In the genomic region with DNA sequence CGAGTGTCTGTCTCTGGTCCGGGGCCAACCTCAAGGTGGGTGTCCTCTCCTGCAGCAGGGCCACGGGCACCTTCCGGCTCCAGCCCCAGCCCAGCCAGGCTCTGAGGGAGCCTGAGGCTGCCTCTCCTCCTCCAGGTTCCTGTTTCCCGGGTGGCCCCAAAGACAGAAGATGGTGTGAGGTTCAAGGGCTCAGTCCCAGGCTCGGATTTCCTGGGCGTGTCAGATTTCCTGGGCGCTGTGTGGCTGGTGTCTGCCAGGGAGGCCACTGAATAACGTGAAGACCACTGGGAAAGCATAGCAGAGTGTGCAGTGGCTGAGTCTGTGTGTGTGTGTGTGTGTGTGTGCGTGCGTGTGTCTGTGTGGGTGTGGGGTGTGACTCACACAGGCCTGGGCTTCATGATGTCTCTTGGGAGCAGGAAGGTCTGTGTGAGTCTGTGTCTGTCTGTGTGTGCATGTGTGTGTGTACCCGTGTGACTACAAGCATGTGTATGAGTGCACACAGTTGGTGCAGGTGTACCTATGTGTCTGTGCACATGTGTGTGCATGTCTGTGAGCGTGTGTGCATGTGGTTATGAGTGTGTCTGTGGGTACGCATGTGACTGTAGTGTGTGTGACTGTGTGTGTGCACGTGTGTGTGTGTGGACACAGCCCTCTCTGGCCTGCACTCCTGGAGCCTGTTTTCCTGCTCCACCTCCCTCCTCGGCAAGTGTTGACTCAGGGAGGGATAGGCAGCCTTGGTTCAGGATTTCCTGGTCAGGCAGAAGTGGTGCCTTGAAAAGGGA, we compare ENCODE assay signal across 1 cellular context.
TF ChIP-seq lines count a peak whose summit lies in the region.

No MANE protein-coding gene starts in this region.

TF ChIP-seq in HEK293, 187 proteins besides CTCF, POLR2A, EP300 and RAD21 (continued from another document and continues in another):
- TF ChIP-seq, protein P1, sequence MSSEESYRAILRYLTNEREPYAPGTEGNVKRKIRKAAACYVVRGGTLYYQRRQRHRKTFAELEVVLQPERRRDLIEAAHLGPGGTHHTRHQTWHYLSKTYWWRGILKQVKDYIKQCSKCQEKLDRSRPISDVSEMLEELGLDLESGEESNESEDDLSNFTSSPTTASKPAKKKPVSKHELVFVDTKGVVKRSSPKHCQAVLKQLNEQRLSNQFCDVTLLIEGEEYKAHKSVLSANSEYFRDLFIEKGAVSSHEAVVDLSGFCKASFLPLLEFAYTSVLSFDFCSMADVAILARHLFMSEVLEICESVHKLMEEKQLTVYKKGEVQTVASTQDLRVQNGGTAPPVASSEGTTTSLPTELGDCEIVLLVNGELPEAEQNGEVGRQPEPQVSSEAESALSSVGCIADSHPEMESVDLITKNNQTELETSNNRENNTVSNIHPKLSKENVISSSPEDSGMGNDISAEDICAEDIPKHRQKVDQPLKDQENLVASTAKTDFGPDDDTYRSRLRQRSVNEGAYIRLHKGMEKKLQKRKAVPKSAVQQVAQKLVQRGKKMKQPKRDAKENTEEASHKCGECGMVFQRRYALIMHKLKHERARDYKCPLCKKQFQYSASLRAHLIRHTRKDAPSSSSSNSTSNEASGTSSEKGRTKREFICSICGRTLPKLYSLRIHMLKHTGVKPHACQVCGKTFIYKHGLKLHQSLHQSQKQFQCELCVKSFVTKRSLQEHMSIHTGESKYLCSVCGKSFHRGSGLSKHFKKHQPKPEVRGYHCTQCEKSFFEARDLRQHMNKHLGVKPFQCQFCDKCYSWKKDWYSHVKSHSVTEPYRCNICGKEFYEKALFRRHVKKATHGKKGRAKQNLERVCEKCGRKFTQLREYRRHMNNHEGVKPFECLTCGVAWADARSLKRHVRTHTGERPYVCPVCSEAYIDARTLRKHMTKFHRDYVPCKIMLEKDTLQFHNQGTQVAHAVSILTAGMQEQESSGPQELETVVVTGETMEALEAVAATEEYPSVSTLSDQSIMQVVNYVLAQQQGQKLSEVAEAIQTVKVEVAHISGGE (tag by site-specific recombination; conservative IDR thresholded peaks at IDR 0.05; ENCODE audit: low read depth): no peak
- TF ChIP-seq ZNF544 (tag by site-specific recombination; IDR thresholded peaks at IDR 0.05): peak; percentile 57; the same call in 1 of the 2 replicates
- TF ChIP-seq GLI4 (tag by site-specific recombination; IDR thresholded peaks at IDR 0.05): peak; percentile 100
- TF ChIP-seq, protein P2, sequence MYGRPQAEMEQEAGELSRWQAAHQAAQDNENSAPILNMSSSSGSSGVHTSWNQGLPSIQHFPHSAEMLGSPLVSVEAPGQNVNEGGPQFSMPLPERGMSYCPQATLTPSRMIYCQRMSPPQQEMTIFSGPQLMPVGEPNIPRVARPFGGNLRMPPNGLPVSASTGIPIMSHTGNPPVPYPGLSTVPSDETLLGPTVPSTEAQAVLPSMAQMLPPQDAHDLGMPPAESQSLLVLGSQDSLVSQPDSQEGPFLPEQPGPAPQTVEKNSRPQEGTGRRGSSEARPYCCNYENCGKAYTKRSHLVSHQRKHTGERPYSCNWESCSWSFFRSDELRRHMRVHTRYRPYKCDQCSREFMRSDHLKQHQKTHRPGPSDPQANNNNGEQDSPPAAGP (tag by site-specific recombination; IDR thresholded peaks at IDR 0.05): peak; percentile 99
- no peak for TF ChIP-seq ZNF626 (tag by site-specific recombination; IDR thresholded peaks at IDR 0.05)
- peak; percentile 87 for TF ChIP-seq ZNF76 (tag by site-specific recombination; IDR thresholded peaks at IDR 0.05; ENCODE audit: borderline replicate concordance, low read depth)
- TF ChIP-seq, protein P3, sequence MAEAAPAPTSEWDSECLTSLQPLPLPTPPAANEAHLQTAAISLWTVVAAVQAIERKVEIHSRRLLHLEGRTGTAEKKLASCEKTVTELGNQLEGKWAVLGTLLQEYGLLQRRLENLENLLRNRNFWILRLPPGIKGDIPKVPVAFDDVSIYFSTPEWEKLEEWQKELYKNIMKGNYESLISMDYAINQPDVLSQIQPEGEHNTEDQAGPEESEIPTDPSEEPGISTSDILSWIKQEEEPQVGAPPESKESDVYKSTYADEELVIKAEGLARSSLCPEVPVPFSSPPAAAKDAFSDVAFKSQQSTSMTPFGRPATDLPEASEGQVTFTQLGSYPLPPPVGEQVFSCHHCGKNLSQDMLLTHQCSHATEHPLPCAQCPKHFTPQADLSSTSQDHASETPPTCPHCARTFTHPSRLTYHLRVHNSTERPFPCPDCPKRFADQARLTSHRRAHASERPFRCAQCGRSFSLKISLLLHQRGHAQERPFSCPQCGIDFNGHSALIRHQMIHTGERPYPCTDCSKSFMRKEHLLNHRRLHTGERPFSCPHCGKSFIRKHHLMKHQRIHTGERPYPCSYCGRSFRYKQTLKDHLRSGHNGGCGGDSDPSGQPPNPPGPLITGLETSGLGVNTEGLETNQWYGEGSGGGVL (tag by site-specific recombination; IDR thresholded peaks at IDR 0.05): peak; percentile 93
- TF ChIP-seq, protein P4, sequence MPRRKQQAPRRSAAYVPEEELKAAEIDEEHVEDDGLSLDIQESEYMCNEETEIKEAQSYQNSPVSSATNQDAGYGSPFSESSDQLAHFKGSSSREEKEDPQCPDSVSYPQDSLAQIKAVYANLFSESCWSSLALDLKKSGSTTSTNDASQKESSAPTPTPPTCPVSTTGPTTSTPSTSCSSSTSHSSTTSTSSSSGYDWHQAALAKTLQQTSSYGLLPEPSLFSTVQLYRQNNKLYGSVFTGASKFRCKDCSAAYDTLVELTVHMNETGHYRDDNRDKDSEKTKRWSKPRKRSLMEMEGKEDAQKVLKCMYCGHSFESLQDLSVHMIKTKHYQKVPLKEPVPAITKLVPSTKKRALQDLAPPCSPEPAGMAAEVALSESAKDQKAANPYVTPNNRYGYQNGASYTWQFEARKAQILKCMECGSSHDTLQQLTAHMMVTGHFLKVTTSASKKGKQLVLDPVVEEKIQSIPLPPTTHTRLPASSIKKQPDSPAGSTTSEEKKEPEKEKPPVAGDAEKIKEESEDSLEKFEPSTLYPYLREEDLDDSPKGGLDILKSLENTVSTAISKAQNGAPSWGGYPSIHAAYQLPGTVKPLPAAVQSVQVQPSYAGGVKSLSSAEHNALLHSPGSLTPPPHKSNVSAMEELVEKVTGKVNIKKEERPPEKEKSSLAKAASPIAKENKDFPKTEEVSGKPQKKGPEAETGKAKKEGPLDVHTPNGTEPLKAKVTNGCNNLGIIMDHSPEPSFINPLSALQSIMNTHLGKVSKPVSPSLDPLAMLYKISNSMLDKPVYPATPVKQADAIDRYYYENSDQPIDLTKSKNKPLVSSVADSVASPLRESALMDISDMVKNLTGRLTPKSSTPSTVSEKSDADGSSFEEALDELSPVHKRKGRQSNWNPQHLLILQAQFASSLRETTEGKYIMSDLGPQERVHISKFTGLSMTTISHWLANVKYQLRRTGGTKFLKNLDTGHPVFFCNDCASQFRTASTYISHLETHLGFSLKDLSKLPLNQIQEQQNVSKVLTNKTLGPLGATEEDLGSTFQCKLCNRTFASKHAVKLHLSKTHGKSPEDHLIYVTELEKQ (tag by site-specific recombination; IDR thresholded peaks at IDR 0.05; ENCODE audit: borderline replicate concordance): peak; percentile 74; the same call in 1 of the 2 replicates
- no peak for TF ChIP-seq ZNF292 (tag by site-specific recombination; IDR thresholded peaks at IDR 0.05; ENCODE audit: borderline replicate concordance, low read depth)
- peak; percentile 78 for TF ChIP-seq SCRT2 (tag by site-specific recombination; IDR thresholded peaks at IDR 0.05)
- peak; percentile 99 for TF ChIP-seq ZNF223 (tag by site-specific recombination; IDR thresholded peaks at IDR 0.05)
- TF ChIP-seq ZNF843 (tag by site-specific recombination; IDR thresholded peaks at IDR 0.05): peak; percentile 83
- TF ChIP-seq ZBTB20 (tag by site-specific recombination; IDR thresholded peaks at IDR 0.05): peak; percentile 94
- TF ChIP-seq, protein P5, sequence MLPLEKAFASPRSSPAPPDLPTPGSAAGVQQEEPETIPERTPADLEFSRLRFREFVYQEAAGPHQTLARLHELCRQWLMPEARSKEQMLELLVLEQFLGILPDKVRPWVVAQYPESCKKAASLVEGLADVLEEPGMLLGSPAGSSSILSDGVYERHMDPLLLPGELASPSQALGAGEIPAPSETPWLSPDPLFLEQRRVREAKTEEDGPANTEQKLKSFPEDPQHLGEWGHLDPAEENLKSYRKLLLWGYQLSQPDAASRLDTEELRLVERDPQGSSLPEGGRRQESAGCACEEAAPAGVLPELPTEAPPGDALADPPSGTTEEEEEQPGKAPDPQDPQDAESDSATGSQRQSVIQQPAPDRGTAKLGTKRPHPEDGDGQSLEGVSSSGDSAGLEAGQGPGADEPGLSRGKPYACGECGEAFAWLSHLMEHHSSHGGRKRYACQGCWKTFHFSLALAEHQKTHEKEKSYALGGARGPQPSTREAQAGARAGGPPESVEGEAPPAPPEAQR (tag by site-specific recombination; IDR thresholded peaks at IDR 0.05): peak; percentile 93
- TF ChIP-seq ZNF830 (tag by site-specific recombination; IDR thresholded peaks at IDR 0.05; ENCODE audit: low read depth): no peak
- TF ChIP-seq, protein P6, sequence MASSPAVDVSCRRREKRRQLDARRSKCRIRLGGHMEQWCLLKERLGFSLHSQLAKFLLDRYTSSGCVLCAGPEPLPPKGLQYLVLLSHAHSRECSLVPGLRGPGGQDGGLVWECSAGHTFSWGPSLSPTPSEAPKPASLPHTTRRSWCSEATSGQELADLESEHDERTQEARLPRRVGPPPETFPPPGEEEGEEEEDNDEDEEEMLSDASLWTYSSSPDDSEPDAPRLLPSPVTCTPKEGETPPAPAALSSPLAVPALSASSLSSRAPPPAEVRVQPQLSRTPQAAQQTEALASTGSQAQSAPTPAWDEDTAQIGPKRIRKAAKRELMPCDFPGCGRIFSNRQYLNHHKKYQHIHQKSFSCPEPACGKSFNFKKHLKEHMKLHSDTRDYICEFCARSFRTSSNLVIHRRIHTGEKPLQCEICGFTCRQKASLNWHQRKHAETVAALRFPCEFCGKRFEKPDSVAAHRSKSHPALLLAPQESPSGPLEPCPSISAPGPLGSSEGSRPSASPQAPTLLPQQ (tag by site-specific recombination; IDR thresholded peaks at IDR 0.05): peak; percentile 94
- TF ChIP-seq ZNF214 (tag by site-specific recombination; IDR thresholded peaks at IDR 0.05; ENCODE audit: borderline replicate concordance): no peak
- TF ChIP-seq ZNF366 (tag by site-specific recombination; conservative IDR thresholded peaks at IDR 0.05): peak; percentile 88
- no peak for TF ChIP-seq ZNF10 (tag by site-specific recombination; IDR thresholded peaks at IDR 0.05)
- 0 out of 2 replicates have a peak, but pooled peaks have one; percentile 35 for TF ChIP-seq ZNF175 (tag by site-specific recombination; IDR thresholded peaks at IDR 0.05)
- peak; percentile 99 for TF ChIP-seq ZNF473 (tag by site-specific recombination; IDR thresholded peaks at IDR 0.05)
- peak; percentile 53; the same call in 1 of the 2 replicates for TF ChIP-seq TRIM28 (IDR thresholded peaks at IDR 0.05; ENCODE audit: borderline replicate concordance, low read length)
- TF ChIP-seq ZNF335 (tag by site-specific recombination; conservative IDR thresholded peaks at IDR 0.05): peak; percentile 58
- peak; percentile 99 for TF ChIP-seq SALL2 (tag by site-specific recombination; IDR thresholded peaks at IDR 0.05; ENCODE audit: borderline replicate concordance)
- TF ChIP-seq KLF7 (tag by site-specific recombination; IDR thresholded peaks at IDR 0.05; ENCODE audit: borderline replicate concordance): peak; percentile 96
- peak; percentile 99; the same call in 1 of the 2 replicates for TF ChIP-seq ZNF155 (tag by site-specific recombination; IDR thresholded peaks at IDR 0.05)
- peak; percentile 80 for TF ChIP-seq ZNF169 (tag by site-specific recombination; IDR thresholded peaks at IDR 0.05)
- TF ChIP-seq HOXA7 (CRISPR knock-in tag; IDR thresholded peaks at IDR 0.05; ENCODE audit: borderline replicate concordance): no peak
- TF ChIP-seq ZNF792 (tag by site-specific recombination; IDR thresholded peaks at IDR 0.05): peak; percentile 97
- TF ChIP-seq, protein P7, sequence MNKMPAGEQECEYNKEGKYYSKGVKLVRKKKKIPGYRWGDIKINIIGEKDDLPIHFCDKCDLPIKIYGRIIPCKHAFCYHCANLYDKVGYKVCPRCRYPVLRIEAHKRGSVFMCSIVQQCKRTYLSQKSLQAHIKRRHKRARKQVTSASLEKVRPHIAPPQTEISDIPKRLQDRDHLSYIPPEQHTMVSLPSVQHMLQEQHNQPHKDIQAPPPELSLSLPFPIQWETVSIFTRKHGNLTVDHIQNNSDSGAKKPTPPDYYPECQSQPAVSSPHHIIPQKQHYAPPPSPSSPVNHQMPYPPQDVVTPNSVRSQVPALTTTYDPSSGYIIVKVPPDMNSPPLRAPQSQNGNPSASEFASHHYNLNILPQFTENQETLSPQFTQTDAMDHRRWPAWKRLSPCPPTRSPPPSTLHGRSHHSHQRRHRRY (tag by site-specific recombination; IDR thresholded peaks at IDR 0.05): peak; percentile 99
- TF ChIP-seq, protein P8, sequence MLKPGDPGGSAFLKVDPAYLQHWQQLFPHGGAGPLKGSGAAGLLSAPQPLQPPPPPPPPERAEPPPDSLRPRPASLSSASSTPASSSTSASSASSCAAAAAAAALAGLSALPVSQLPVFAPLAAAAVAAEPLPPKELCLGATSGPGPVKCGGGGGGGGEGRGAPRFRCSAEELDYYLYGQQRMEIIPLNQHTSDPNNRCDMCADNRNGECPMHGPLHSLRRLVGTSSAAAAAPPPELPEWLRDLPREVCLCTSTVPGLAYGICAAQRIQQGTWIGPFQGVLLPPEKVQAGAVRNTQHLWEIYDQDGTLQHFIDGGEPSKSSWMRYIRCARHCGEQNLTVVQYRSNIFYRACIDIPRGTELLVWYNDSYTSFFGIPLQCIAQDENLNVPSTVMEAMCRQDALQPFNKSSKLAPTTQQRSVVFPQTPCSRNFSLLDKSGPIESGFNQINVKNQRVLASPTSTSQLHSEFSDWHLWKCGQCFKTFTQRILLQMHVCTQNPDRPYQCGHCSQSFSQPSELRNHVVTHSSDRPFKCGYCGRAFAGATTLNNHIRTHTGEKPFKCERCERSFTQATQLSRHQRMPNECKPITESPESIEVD (tag by site-specific recombination; IDR thresholded peaks at IDR 0.05): no peak
- TF ChIP-seq ZNF239 (tag by site-specific recombination; IDR thresholded peaks at IDR 0.05): peak; percentile 53
- peak; percentile 70 for TF ChIP-seq GLIS2 (tag by site-specific recombination; IDR thresholded peaks at IDR 0.05)
- TF ChIP-seq, protein P9, sequence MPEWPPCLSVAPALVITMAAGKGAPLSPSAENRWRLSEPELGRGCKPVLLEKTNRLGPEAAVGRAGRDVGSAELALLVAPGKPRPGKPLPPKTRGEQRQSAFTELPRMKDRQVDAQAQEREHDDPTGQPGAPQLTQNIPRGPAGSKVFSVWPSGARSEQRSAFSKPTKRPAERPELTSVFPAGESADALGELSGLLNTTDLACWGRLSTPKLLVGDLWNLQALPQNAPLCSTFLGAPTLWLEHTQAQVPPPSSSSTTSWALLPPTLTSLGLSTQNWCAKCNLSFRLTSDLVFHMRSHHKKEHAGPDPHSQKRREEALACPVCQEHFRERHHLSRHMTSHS (tag by site-specific recombination; IDR thresholded peaks at IDR 0.05): peak; percentile 86; the same call in 1 of the 2 replicates
- TF ChIP-seq, protein P10, sequence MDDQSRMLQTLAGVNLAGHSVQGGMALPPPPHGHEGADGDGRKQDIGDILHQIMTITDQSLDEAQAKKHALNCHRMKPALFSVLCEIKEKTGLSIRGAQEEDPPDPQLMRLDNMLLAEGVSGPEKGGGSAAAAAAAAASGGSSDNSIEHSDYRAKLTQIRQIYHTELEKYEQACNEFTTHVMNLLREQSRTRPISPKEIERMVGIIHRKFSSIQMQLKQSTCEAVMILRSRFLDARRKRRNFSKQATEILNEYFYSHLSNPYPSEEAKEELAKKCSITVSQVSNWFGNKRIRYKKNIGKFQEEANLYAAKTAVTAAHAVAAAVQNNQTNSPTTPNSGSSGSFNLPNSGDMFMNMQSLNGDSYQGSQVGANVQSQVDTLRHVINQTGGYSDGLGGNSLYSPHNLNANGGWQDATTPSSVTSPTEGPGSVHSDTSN (CRISPR knock-in tag; IDR thresholded peaks at IDR 0.05): no peak; the same call in 1 of the 2 replicates
- TF ChIP-seq FEZF1 (tag by site-specific recombination; IDR thresholded peaks at IDR 0.05): no peak
